ENCODE assay signal across 14 cellular contexts in genomic region chr3:111582114-111582461, GRCh38. TPM values are rescaled to one million over a fixed set of nuclear protein-coding genes. Genes with fewer than 3 reads are reported as not detected.
A peak's percentile ranks its signal among the peaks of the same experiment; 100 is the strongest.
DNase-seq lines count a peak whose midpoint lies in the region; TF ChIP-seq lines count a peak whose summit lies in the region.
"Had no signal": no experiment of that assay in that cellular context is flagged by ENCODE, and none has a peak within 500 bp of the region (broad histone marks: within the 10 kb centered on the region; RNA-seq: fewer than 3 reads in every experiment).

No MANE protein-coding gene starts in this region.

- TF ChIP-seq CTCF in kidney epithelial cell (IDR thresholded peaks at IDR 0.05; ENCODE audit: insufficient read depth, low read length, poor library complexity, severe bottlenecking) (no peak), stomach (IDR thresholded peaks at IDR 0.05) (no peak), Peyer's patch (IDR thresholded peaks at IDR 0.05) (no peak)

- H3K36me3 ChIP-seq in kidney epithelial cell (ENCODE audit: control insufficient read depth, insufficient read depth, low read length) = no peaks in the 10 kb centered on the region
- no peaks in the 10 kb centered on the region for H3K36me3 ChIP-seq in stomach
- no peaks in the 10 kb centered on the region for H3K36me3 ChIP-seq in Peyer's patch
- H3K36me3 ChIP-seq: gastrocnemius medialis had no signal

- H3K27ac Mint-ChIP-seq in activated naive CD8-positive, alpha-beta T cell = peak overlapping the region; percentile 92
- H3K27ac Mint-ChIP-seq: nephron had no signal

- peaks cover 52% of the 10 kb centered on the region for H3K36me3 Mint-ChIP-seq in activated naive CD8-positive, alpha-beta T cell

- no peak overlapping the region for H3K27ac ChIP-seq in stomach
- H3K27ac ChIP-seq in Peyer's patch = no peak overlapping the region
- H3K27ac ChIP-seq: gastrocnemius medialis had no signal

- no peak for TF ChIP-seq EP300 in stomach (IDR thresholded peaks at IDR 0.05)

- no peaks in the 10 kb centered on the region for H3K9me3 ChIP-seq in stomach
- H3K9me3 ChIP-seq in Peyer's patch = no peaks in the 10 kb centered on the region
- H3K9me3 ChIP-seq: gastrocnemius medialis had no signal

- H3K4me1 Mint-ChIP-seq in activated naive CD8-positive, alpha-beta T cell (ENCODE audit: low read depth) = peaks cover 83% of the 10 kb centered on the region
- H3K4me1 Mint-ChIP-seq: nephron had no signal

- no peaks in the 10 kb centered on the region for H3K27me3 Mint-ChIP-seq in activated naive CD8-positive, alpha-beta T cell

- WGBS in stomach, 5 donors = 33 to 62% (median 52%) methylated on average over 1 of the region's 1 CpG

- no peaks in the 10 kb centered on the region for H3K27me3 ChIP-seq in kidney epithelial cell (ENCODE audit: control insufficient read depth, insufficient read depth, low read length)
- H3K27me3 ChIP-seq in stomach = no peaks in the 10 kb centered on the region
- H3K27me3 ChIP-seq in Peyer's patch = no peaks in the 10 kb centered on the region
- H3K27me3 ChIP-seq: gastrocnemius medialis had no signal

- peak overlapping the region; percentile 40 for H3K4me3 Mint-ChIP-seq in activated naive CD8-positive, alpha-beta T cell
- H3K4me3 Mint-ChIP-seq: nephron had no signal

- TF ChIP-seq POLR2A in stomach (IDR thresholded peaks at IDR 0.05) (no peak), Peyer's patch (IDR thresholded peaks at IDR 0.05) (no peak)

- intact Hi-C loops in stomach (cut with DNase I; ENCODE audit: low total_unique reads) = no loop called here

- DNase-seq in AG08395 (ENCODE audit: low spot score) (peak; percentile 89), H4 (ENCODE audit: low spot score) (peak; percentile 11), kidney epithelial cell (ENCODE audit: low read depth) (peak; percentile 87), stomach (no peak), DMS153 (lab: John Stamatoyannopoulos, UW) (no peak), Peyer's patch (no peak), nucleus accumbens (lab: John Stamatoyannopoulos, UW) (no peak)
- DNase-seq: activated effector memory CD4-positive, alpha-beta T cell treated with Interleukin-2 at 50 U/mL for 16 hours; gastrocnemius medialis; GF-D8; NCI-H1694 treated with DMSO at 0.1 percent for 48 hours; SHP77 treated with DMSO at 0.1 percent for 48 hours had no signal

- peaks cover 13% of the 10 kb centered on the region for H3K9me3 Mint-ChIP-seq in activated naive CD8-positive, alpha-beta T cell (ENCODE audit: low read depth)

- no peak overlapping the region for H3K4me3 ChIP-seq in kidney epithelial cell (ENCODE audit: low read depth, low read length)
- H3K4me3 ChIP-seq in stomach = no peak overlapping the region
- no peak overlapping the region for H3K4me3 ChIP-seq in Peyer's patch
- H3K4me3 ChIP-seq: gastrocnemius medialis had no signal

- H3K4me1 ChIP-seq in stomach = no peaks in the 10 kb centered on the region
- H3K4me1 ChIP-seq in Peyer's patch = peaks cover 0 to 13% (median 0%) of the 10 kb centered on the region in 4 donors
- H3K4me1 ChIP-seq: gastrocnemius medialis had no signal

RNA-seq across cellular contexts. Expression of gene ZBED2, which starts 13.1 kb away (rescaled TPM):
- total RNA-seq in H4 (2014; rRNA removed; shearing (Covaris generic)) = not detected in 2 replicates
- 1.0 TPM in 1 of 2 replicates, not detected in the other for total RNA-seq in kidney epithelial cell
- total RNA-seq in stomach = not detected
- polyA plus RNA-seq in stomach = 1 to 10 TPM in 1 of 3 donors, not detected in 2; 1.5 TPM
- not detected for total RNA-seq in Peyer's patch
- total RNA-seq: gastrocnemius medialis had no signal

RNA-seq across cellular contexts. Expression of gene CD96, which starts 40.1 kb away (rescaled TPM):
- total RNA-seq in H4 (2014; rRNA removed; shearing (Covaris generic)) = 3.0 and 3.9 TPM in 2 replicates
- total RNA-seq in kidney epithelial cell = not detected in 2 replicates
- 10 to 100 TPM in 1 of 5 donors, 1 to 10 TPM in 4; 5.7 to 57.2 (median 6.2) TPM for total RNA-seq in stomach
- 1 to 10 TPM in 2 of 3 donors, under 1 TPM in 1; 0.19 to 3.2 (median 1.6) TPM for polyA plus RNA-seq in stomach
- 10 to 100 TPM in 3 of 4 donors, 1 to 10 TPM in 1; 4.3 to 15.7 (median 11.3) TPM for total RNA-seq in Peyer's patch

Comparison
In these comparisons a context has a peak if more than half of its experiments do, and no peak if none do; other contexts are left out.
1. DNase-seq: peak in AG08395 (single experiment), H4 (single experiment) and kidney epithelial cell (single experiment); none in stomach (single experiment), DMS153 (single experiment), Peyer's patch (0 of 3) and nucleus accumbens (0 of 56).